Comparison of ENCODE assay signal across 12 cellular contexts in genomic region chr13:32032780-32033179, GRCh38. TPM values are rescaled to one million over a fixed set of nuclear protein-coding genes. Genes with fewer than 3 reads are reported as not detected.
DNase-seq lines count a peak whose midpoint lies in the region; FAIRE-seq and TF ChIP-seq lines count a peak whose summit lies in the region.
"Had no signal": no experiment of that assay in that cellular context is flagged by ENCODE, and none has a peak within 500 bp of the region (broad histone marks: within the 10 kb centered on the region; RNA-seq: fewer than 3 reads in every experiment).

No MANE protein-coding gene starts in this region.

- no peaks in the 10 kb centered on the region for H3K36me3 ChIP-seq in CD8-positive, alpha-beta memory T cell (ENCODE audit: insufficient read depth, low read length)
- H3K36me3 ChIP-seq in neural progenitor cell: no peaks in the 10 kb centered on the region
- H3K36me3 ChIP-seq: lower lobe of right lung had no signal

- H3K4me2 ChIP-seq in neural progenitor cell: peak overlapping the region; percentile 92

- CTCF ChIA-PET in CD8-positive, alpha-beta memory T cell (lab: Charles Lee): no interaction called here

- DNase-seq in CD8-positive, alpha-beta memory T cell: no peak
- DNase-seq in HT-29 (ENCODE audit: low spot score): peak; percentile 73
- DNase-seq in neural progenitor cell (ENCODE audit: low spot score): no peak
- no peak for DNase-seq in occipital lobe (lab: John Stamatoyannopoulos, UW)
- no peak for DNase-seq in posterior cingulate gyrus
- no peak for DNase-seq in NCI-H128 (lab: John Stamatoyannopoulos, UW; ENCODE audit: unreplicated experiment)
- no peak for DNase-seq in RCC 7860 (ENCODE audit: low spot score)
- DNase-seq: GM23248, lower lobe of right lung, NCI-H1694 had no signal

- no peak overlapping the region for H3K27ac ChIP-seq in CD8-positive, alpha-beta memory T cell (ENCODE audit: low read depth, low read length)
- no peak overlapping the region for H3K27ac ChIP-seq in neural progenitor cell
- H3K27ac ChIP-seq: GM23248, lower lobe of right lung had no signal

- no peak for FAIRE-seq in RCC 7860 (lab: Jason Lieb, UNC)
- FAIRE-seq: GM12878 had no signal

- no peaks in the 10 kb centered on the region for H3K36me3 Mint-ChIP-seq in CD8-positive, alpha-beta memory T cell
- H3K36me3 Mint-ChIP-seq in brain (no peaks in the 10 kb centered on the region), neural progenitor cell (no peaks in the 10 kb centered on the region)

- peak overlapping the region in 6 of 7 donors; percentile 20 to 90 (median 57) for H3K4me3 Mint-ChIP-seq in CD8-positive, alpha-beta memory T cell
- H3K4me3 Mint-ChIP-seq in brain (peak overlapping the region; percentile 87 to 98 (median 91)), neural progenitor cell (no peak overlapping the region)

- H3K27ac Mint-ChIP-seq in CD8-positive, alpha-beta memory T cell: no peak overlapping the region
- peak overlapping the region in 4 of 5 experiments; percentile 92 to 97 (median 96) for H3K27ac Mint-ChIP-seq in brain
- no peak overlapping the region for H3K27ac Mint-ChIP-seq in neural progenitor cell

- no peaks in the 10 kb centered on the region for H4K20me1 ChIP-seq in neural progenitor cell (ENCODE audit: low read depth)

- intact Hi-C loops in posterior cingulate gyrus (cut with DNase I): no loop called here

- H2AFZ ChIP-seq in neural progenitor cell (replicated peaks): no peak overlapping the region
- H2AFZ ChIP-seq: GM23248 had no signal

- TF ChIP-seq CTCF in brain (conservative IDR thresholded peaks at IDR 0.05) (no peak), neural progenitor cell (IDR thresholded peaks at IDR 0.05) (no peak)

- H3K9me3 Mint-ChIP-seq in CD8-positive, alpha-beta memory T cell: no peaks in the 10 kb centered on the region
- no peaks in the 10 kb centered on the region for H3K9me3 Mint-ChIP-seq in brain
- no peaks in the 10 kb centered on the region for H3K9me3 Mint-ChIP-seq in neural progenitor cell

- H3K9ac ChIP-seq in neural progenitor cell: no peak overlapping the region

- H3K4me1 ChIP-seq in CD8-positive, alpha-beta memory T cell (ENCODE audit: insufficient read depth, low read length): no peaks in the 10 kb centered on the region
- peaks cover 67% of the 10 kb centered on the region for H3K4me1 ChIP-seq in neural progenitor cell

- H3K4me1 Mint-ChIP-seq in CD8-positive, alpha-beta memory T cell: peaks cover 12 to 15% (median 15%) of the 10 kb centered on the region in 3 donors
- H3K4me1 Mint-ChIP-seq in brain (peaks cover 82% of the 10 kb centered on the region), neural progenitor cell (peaks cover 14% of the 10 kb centered on the region)

- H3F3A ChIP-seq in neural progenitor cell (ENCODE audit: low read depth): peaks cover 33% of the 10 kb centered on the region

- H3K9me3 ChIP-seq in CD8-positive, alpha-beta memory T cell (ENCODE audit: low read length): no peaks in the 10 kb centered on the region
- no peaks in the 10 kb centered on the region for H3K9me3 ChIP-seq in neural progenitor cell (ENCODE audit: low read depth)
- H3K9me3 ChIP-seq: lower lobe of right lung had no signal

- no peak overlapping the region for H3K4me3 ChIP-seq in CD8-positive, alpha-beta memory T cell (ENCODE audit: low read length)
- H3K4me3 ChIP-seq in neural progenitor cell: peak overlapping the region; percentile 71
- H3K4me3 ChIP-seq: GM12878, GM23248 had no signal

- H3K27me3 Mint-ChIP-seq in CD8-positive, alpha-beta memory T cell: peaks cover 7 to 62% of the 10 kb centered on the region in 2 donors
- peaks cover 8% of the 10 kb centered on the region for H3K27me3 Mint-ChIP-seq in brain
- H3K27me3 Mint-ChIP-seq in neural progenitor cell (ENCODE audit: insufficient read depth, low read depth): peaks cover 10% of the 10 kb centered on the region

- peaks cover 47% of the 10 kb centered on the region for H3K79me2 ChIP-seq in neural progenitor cell (ENCODE audit: low read depth)

- no peaks in the 10 kb centered on the region for H3K27me3 ChIP-seq in CD8-positive, alpha-beta memory T cell (ENCODE audit: insufficient read depth, low read length, poor library complexity, severe bottlenecking)
- H3K27me3 ChIP-seq in neural progenitor cell: no peaks in the 10 kb centered on the region

- POLR2A ChIA-PET in CD8-positive, alpha-beta memory T cell (lab: Charles Lee): no interaction called here

RNA-seq across cellular contexts. Expression of gene FRY, which starts 1.2 kb away (rescaled TPM):
- under 1 TPM; 0.53 to 0.72 TPM for total RNA-seq in CD8-positive, alpha-beta memory T cell
- polyA plus RNA-seq in CD8-positive, alpha-beta memory T cell: 1.5 TPM
- 23.9 and 29.4 TPM in 2 replicates for total RNA-seq in HT-29 (2014; rRNA removed; shearing (Covaris generic))
- polyA plus RNA-seq in brain (ENCODE audit: insufficient read depth, low read depth, low replicate concordance): 19.4 TPM
- total RNA-seq in neural progenitor cell (ENCODE audit: low replicate concordance): 7.6 and 12.6 TPM in 2 replicates
- total RNA-seq in occipital lobe: 75.6 TPM

Comparison
In these comparisons a context has a peak if more than half of its experiments do, and no peak if none do; other contexts are left out.
1. H3K27ac Mint-ChIP-seq: peak in brain (4 of 5); none in CD8-positive, alpha-beta memory T cell (0 of 8) and neural progenitor cell (single experiment).